Comparison of ENCODE assay signal across 9 cellular contexts in genomic region chr12:6865307-6865706, GRCh38. TPM values are rescaled to one million over a fixed set of nuclear protein-coding genes. Genes with fewer than 3 reads are reported as not detected.
DNase-seq lines count a peak whose midpoint lies in the region; ATAC-seq and TF ChIP-seq lines count a peak whose summit lies in the region.
"Not testable (repeated sequence)": the region's sequence is repeated elsewhere in the genome, so short reads cannot be mapped to it uniquely, and the experiment has no call there.
"Had no signal": no experiment of that assay in that cellular context is flagged by ENCODE, and none has a peak within 500 bp of the region (broad histone marks: within the 10 kb centered on the region; RNA-seq: fewer than 3 reads in every experiment).

No MANE protein-coding gene starts in this region.

- peaks cover 3 to 33% (median 19%) of the 10 kb centered on the region in 4 donors for H3K4me1 Mint-ChIP-seq in CD4-positive, CD25-positive, alpha-beta regulatory T cell
- H3K4me1 Mint-ChIP-seq in IgD-negative memory B cell (peaks cover 14 to 17% (median 15%) of the 10 kb centered on the region in 3 donors), glutamatergic neuron (ENCODE audit: low read depth, unreplicated experiment) (peaks cover 16% of the 10 kb centered on the region), osteocyte (ENCODE audit: unreplicated experiment) (peaks cover 26% of the 10 kb centered on the region)
- peaks cover 35% of the 10 kb centered on the region for H3K4me1 Mint-ChIP-seq in activated CD8-positive, alpha-beta T cell treated with anti-CD3 and anti-CD28 coated beads for 36 hours (ENCODE audit: low read depth)
- peaks cover 33% of the 10 kb centered on the region for H3K4me1 Mint-ChIP-seq in activated naive CD8-positive, alpha-beta T cell (ENCODE audit: low read depth)
- peaks cover 21 to 43% (median 29%) of the 10 kb centered on the region in 4 donors for H3K4me1 Mint-ChIP-seq in naive thymus-derived CD8-positive, alpha-beta T cell

- DNase-seq in CD4-positive, CD25-positive, alpha-beta regulatory T cell; activated CD8-positive, alpha-beta T cell treated with anti-CD3 and anti-CD28 coated beads for 36 hours; glutamatergic neuron; naive thymus-derived CD8-positive, alpha-beta T cell; osteocyte (ENCODE audit: extremely low spot score, unreplicated experiment): not testable (repeated sequence)

- POLR2A ChIA-PET in activated CD8-positive, alpha-beta T cell treated with anti-CD3 and anti-CD28 coated beads for 36 hours (lab: Charles Lee) = interaction anchor here (0.8 to 13.0 kb wide), 4 partner anchors 9 to 26 kb away, joined by 3 to 218 read pairs (median 4); partner anchors contain the start of genes CDCA3 and USP5
- POLR2A ChIA-PET in naive thymus-derived CD8-positive, alpha-beta T cell (lab: Charles Lee) = interaction anchor here (1.0 to 7.2 kb wide), 3 partner anchors 8 to 72 kb away, joined by 3 to 119 read pairs (median 6); partner anchors contain the start of genes CDCA3, SPSB2 and USP5

- H3K4me1 ChIP-seq in CD4-positive, CD25-positive, alpha-beta regulatory T cell (ENCODE audit: control insufficient read depth, insufficient read depth, low read length, poor library complexity, severe bottlenecking) = peaks cover 26% of the 10 kb centered on the region

- H3K27me3 Mint-ChIP-seq in CD4-positive, CD25-positive, alpha-beta regulatory T cell; IgD-negative memory B cell; activated CD8-positive, alpha-beta T cell treated with anti-CD3 and anti-CD28 coated beads for 36 hours; activated naive CD8-positive, alpha-beta T cell; naive thymus-derived CD8-positive, alpha-beta T cell; osteocyte (ENCODE audit: unreplicated experiment): not testable (repeated sequence)
- H3K27me3 Mint-ChIP-seq in glutamatergic neuron (ENCODE audit: unreplicated experiment) = peaks cover 14% of the 10 kb centered on the region

- peaks cover 44% of the 10 kb centered on the region for H3K36me3 ChIP-seq in CD4-positive, CD25-positive, alpha-beta regulatory T cell (ENCODE audit: control insufficient read depth, insufficient read depth, low read length)

- not testable (repeated sequence) for H3K9me3 Mint-ChIP-seq in CD4-positive, CD25-positive, alpha-beta regulatory T cell; IgD-negative memory B cell; activated CD8-positive, alpha-beta T cell treated with anti-CD3 and anti-CD28 coated beads for 36 hours; activated naive CD8-positive, alpha-beta T cell (ENCODE audit: low read depth); naive thymus-derived CD8-positive, alpha-beta T cell; osteocyte (ENCODE audit: unreplicated experiment)
- H3K9me3 Mint-ChIP-seq in glutamatergic neuron (ENCODE audit: unreplicated experiment) = peaks cover 18% of the 10 kb centered on the region

- TF ChIP-seq CTCF in activated CD8-positive, alpha-beta T cell treated with anti-CD3 and anti-CD28 coated beads for 36 hours (IDR thresholded peaks at IDR 0.05); glutamatergic neuron (IDR thresholded peaks at IDR 0.05; ENCODE audit: partially characterized antibody, unreplicated experiment); osteocyte (IDR thresholded peaks at IDR 0.05): not testable (repeated sequence)

- ATAC-seq in CD4-positive, CD25-positive, alpha-beta regulatory T cell (ENCODE audit: low read depth in 2 of 2); activated CD8-positive, alpha-beta T cell treated with anti-CD3 and anti-CD28 coated beads for 36 hours; naive thymus-derived CD8-positive, alpha-beta T cell: not testable (repeated sequence)

- not testable (repeated sequence) for H3K9me3 ChIP-seq in CD4-positive, CD25-positive, alpha-beta regulatory T cell (ENCODE audit: control insufficient read depth in 2 of 2, low read length in 2 of 2)

- peak overlapping the region in 2 of 3 donors; percentile 23 to 83 for H3K27ac Mint-ChIP-seq in CD4-positive, CD25-positive, alpha-beta regulatory T cell
- H3K27ac Mint-ChIP-seq in IgD-negative memory B cell = peak overlapping the region in 2 of 3 donors; percentile 26 to 39
- peak overlapping the region; percentile 23 for H3K27ac Mint-ChIP-seq in activated CD8-positive, alpha-beta T cell treated with anti-CD3 and anti-CD28 coated beads for 36 hours
- peak overlapping the region; percentile 34 for H3K27ac Mint-ChIP-seq in activated naive CD8-positive, alpha-beta T cell
- H3K27ac Mint-ChIP-seq in glutamatergic neuron (ENCODE audit: unreplicated experiment) = peak overlapping the region; percentile 64
- peak overlapping the region in 7 of 10 donors; percentile 15 to 93 (median 73) for H3K27ac Mint-ChIP-seq in naive thymus-derived CD8-positive, alpha-beta T cell
- H3K27ac Mint-ChIP-seq in osteocyte (ENCODE audit: unreplicated experiment) = peak overlapping the region; percentile 6

- peaks cover 25% of the 10 kb centered on the region for H3K36me3 Mint-ChIP-seq in CD4-positive, CD25-positive, alpha-beta regulatory T cell
- H3K36me3 Mint-ChIP-seq in IgD-negative memory B cell; activated naive CD8-positive, alpha-beta T cell; glutamatergic neuron (ENCODE audit: unreplicated experiment): not testable (repeated sequence)
- H3K36me3 Mint-ChIP-seq in activated CD8-positive, alpha-beta T cell treated with anti-CD3 and anti-CD28 coated beads for 36 hours (ENCODE audit: low read depth) = peaks cover 69% of the 10 kb centered on the region
- H3K36me3 Mint-ChIP-seq in naive thymus-derived CD8-positive, alpha-beta T cell = peaks cover 5 to 52% (median 14%) of the 10 kb centered on the region in 3 donors
- H3K36me3 Mint-ChIP-seq in osteocyte (ENCODE audit: unreplicated experiment) = peaks cover 41% of the 10 kb centered on the region

- peak overlapping the region; percentile 64 to 95 (median 80) for H3K4me3 Mint-ChIP-seq in CD4-positive, CD25-positive, alpha-beta regulatory T cell
- H3K4me3 Mint-ChIP-seq in IgD-negative memory B cell = peak overlapping the region in 3 of 4 donors; percentile 12 to 77 (median 64)
- not testable (repeated sequence) for H3K4me3 Mint-ChIP-seq in activated CD8-positive, alpha-beta T cell treated with anti-CD3 and anti-CD28 coated beads for 36 hours; activated naive CD8-positive, alpha-beta T cell; osteocyte (ENCODE audit: unreplicated experiment)
- peak overlapping the region; percentile 54 for H3K4me3 Mint-ChIP-seq in glutamatergic neuron (ENCODE audit: unreplicated experiment)
- peak overlapping the region in 7 of 10 donors; percentile 6 to 95 (median 46) for H3K4me3 Mint-ChIP-seq in naive thymus-derived CD8-positive, alpha-beta T cell

- intact Hi-C loops in activated CD8-positive, alpha-beta T cell treated with anti-CD3 and anti-CD28 coated beads for 36 hours (cut with micrococcal nuclease) = not testable (repeated sequence)

- H3K27ac ChIP-seq in CD4-positive, CD25-positive, alpha-beta regulatory T cell (ENCODE audit: insufficient read depth, low read length, poor library complexity, severe bottlenecking) = not testable (repeated sequence)

- CTCF ChIA-PET in activated CD8-positive, alpha-beta T cell treated with anti-CD3 and anti-CD28 coated beads for 36 hours (lab: Charles Lee) = interaction anchor here (0.7 to 9.5 kb wide), 6 partner anchors 7 to 99 kb away, joined by 3 to 124 read pairs (median 4); partner anchors contain the start of genes CDCA3, PTMS, SPSB2 and USP5

- not testable (repeated sequence) for H3K27me3 ChIP-seq in CD4-positive, CD25-positive, alpha-beta regulatory T cell (ENCODE audit: control insufficient read depth, insufficient read depth, low read length)

- not testable (repeated sequence) for H3K4me3 ChIP-seq in CD4-positive, CD25-positive, alpha-beta regulatory T cell (ENCODE audit: low read depth, low read length)

RNA-seq across cellular contexts. Expression of gene TPI1, which starts 2.0 kb away (rescaled TPM):
- total RNA-seq in CD4-positive, CD25-positive, alpha-beta regulatory T cell = 153 TPM
- 100 to 1,000 TPM; 493 to 633 (median 527) TPM for polyA plus RNA-seq in CD4-positive, CD25-positive, alpha-beta regulatory T cell
- polyA plus RNA-seq in IgD-negative memory B cell = 490 TPM
- 1,000 to 10,000 TPM; 1,714 to 1,776 TPM for total RNA-seq in activated CD8-positive, alpha-beta T cell treated with anti-CD3 and anti-CD28 coated beads for 36 hours
- total RNA-seq in glutamatergic neuron (ENCODE audit: unreplicated experiment) (663 TPM), osteocyte (408 and 415 TPM in 2 replicates)
- 100 to 1,000 TPM; 159 to 163 TPM for total RNA-seq in naive thymus-derived CD8-positive, alpha-beta T cell
- polyA plus RNA-seq in naive thymus-derived CD8-positive, alpha-beta T cell = 100 to 1,000 TPM; 372 to 497 (median 479) TPM

RNA-seq across cellular contexts. Expression of gene SPSB2, which starts 7.8 kb away (rescaled TPM):
- 8.2 TPM for total RNA-seq in CD4-positive, CD25-positive, alpha-beta regulatory T cell
- 10 to 100 TPM in 3 of 4 donors, 1 to 10 TPM in 1; 8.0 to 19.2 (median 13.2) TPM for polyA plus RNA-seq in CD4-positive, CD25-positive, alpha-beta regulatory T cell
- 10.6 TPM for polyA plus RNA-seq in IgD-negative memory B cell
- 1 to 10 TPM; 2.2 to 2.6 TPM for total RNA-seq in activated CD8-positive, alpha-beta T cell treated with anti-CD3 and anti-CD28 coated beads for 36 hours
- 4.3 TPM for total RNA-seq in glutamatergic neuron (ENCODE audit: unreplicated experiment)
- 10 to 100 TPM; 22.0 to 23.3 TPM for total RNA-seq in naive thymus-derived CD8-positive, alpha-beta T cell
- 10 to 100 TPM; 10.1 to 10.6 (median 10.2) TPM for polyA plus RNA-seq in naive thymus-derived CD8-positive, alpha-beta T cell
- total RNA-seq in osteocyte = 9.2 and 11.5 TPM in 2 replicates

RNA-seq across cellular contexts. Expression of gene USP5, which starts 13.4 kb away (rescaled TPM):
- total RNA-seq in CD4-positive, CD25-positive, alpha-beta regulatory T cell = 63.5 TPM
- 10 to 100 TPM; 44.4 to 57.0 (median 48.4) TPM for polyA plus RNA-seq in CD4-positive, CD25-positive, alpha-beta regulatory T cell
- polyA plus RNA-seq in IgD-negative memory B cell = 33.2 TPM
- total RNA-seq in activated CD8-positive, alpha-beta T cell treated with anti-CD3 and anti-CD28 coated beads for 36 hours = 100 to 1,000 TPM; 109 to 112 TPM
- total RNA-seq in glutamatergic neuron (ENCODE audit: unreplicated experiment) (141 TPM), osteocyte (113 and 114 TPM in 2 replicates)
- 10 to 100 TPM; 72.7 to 78.9 TPM for total RNA-seq in naive thymus-derived CD8-positive, alpha-beta T cell
- polyA plus RNA-seq in naive thymus-derived CD8-positive, alpha-beta T cell = 10 to 100 TPM; 55.3 to 69.2 (median 56.7) TPM

RNA-seq across cellular contexts. Expression of gene CDCA3, which starts 14.2 kb away (rescaled TPM):
- total RNA-seq in CD4-positive, CD25-positive, alpha-beta regulatory T cell = 1.9 TPM
- polyA plus RNA-seq in CD4-positive, CD25-positive, alpha-beta regulatory T cell = 1 to 10 TPM; 1.7 to 4.0 (median 2.1) TPM
- 0.60 TPM for polyA plus RNA-seq in IgD-negative memory B cell
- 10 to 100 TPM; 74.6 to 83.8 TPM for total RNA-seq in activated CD8-positive, alpha-beta T cell treated with anti-CD3 and anti-CD28 coated beads for 36 hours
- total RNA-seq in glutamatergic neuron (ENCODE audit: unreplicated experiment) (5.2 TPM), osteocyte (8.0 and 9.2 TPM in 2 replicates)
- 1 to 10 TPM; 2.6 to 2.7 TPM for total RNA-seq in naive thymus-derived CD8-positive, alpha-beta T cell
- 1 to 10 TPM in 1 of 3 donors, under 1 TPM in 1, not detected in 1; 0.50 to 1.4 TPM for polyA plus RNA-seq in naive thymus-derived CD8-positive, alpha-beta T cell

RNA-seq across cellular contexts. Expression of gene GNB3, which starts 24.6 kb away (rescaled TPM):
- not detected for total RNA-seq in CD4-positive, CD25-positive, alpha-beta regulatory T cell
- polyA plus RNA-seq in CD4-positive, CD25-positive, alpha-beta regulatory T cell = not detected
- not detected for polyA plus RNA-seq in IgD-negative memory B cell
- 1 to 10 TPM in 1 of 2 experiments, under 1 TPM in 1; 0.50 to 1.1 TPM for total RNA-seq in activated CD8-positive, alpha-beta T cell treated with anti-CD3 and anti-CD28 coated beads for 36 hours
- total RNA-seq in glutamatergic neuron (ENCODE audit: unreplicated experiment) (45.7 TPM), osteocyte (8.3 and 10.6 TPM in 2 replicates)
- 1 to 10 TPM; 3.8 to 5.6 TPM for total RNA-seq in naive thymus-derived CD8-positive, alpha-beta T cell
- polyA plus RNA-seq in naive thymus-derived CD8-positive, alpha-beta T cell = not detected
- total RNA-seq: PC-3 had no signal
- polyA plus RNA-seq: CD14-positive monocyte had no signal

Comparison
In these comparisons a context has a peak if more than half of its experiments do, and no peak if none do; other contexts are left out.
1. H3K27ac Mint-ChIP-seq: peak in every context shown above with its lines; median percentile 73 in naive thymus-derived CD8-positive, alpha-beta T cell; 64 in glutamatergic neuron; 53 in CD4-positive, CD25-positive, alpha-beta regulatory T cell; 34 in activated naive CD8-positive, alpha-beta T cell; 32 in IgD-negative memory B cell; 23 in activated CD8-positive, alpha-beta T cell treated with anti-CD3 and anti-CD28 coated beads for 36 hours; 6 in osteocyte.